Comparison of ENCODE assay signal across 21 cellular contexts in the genomic region with DNA sequence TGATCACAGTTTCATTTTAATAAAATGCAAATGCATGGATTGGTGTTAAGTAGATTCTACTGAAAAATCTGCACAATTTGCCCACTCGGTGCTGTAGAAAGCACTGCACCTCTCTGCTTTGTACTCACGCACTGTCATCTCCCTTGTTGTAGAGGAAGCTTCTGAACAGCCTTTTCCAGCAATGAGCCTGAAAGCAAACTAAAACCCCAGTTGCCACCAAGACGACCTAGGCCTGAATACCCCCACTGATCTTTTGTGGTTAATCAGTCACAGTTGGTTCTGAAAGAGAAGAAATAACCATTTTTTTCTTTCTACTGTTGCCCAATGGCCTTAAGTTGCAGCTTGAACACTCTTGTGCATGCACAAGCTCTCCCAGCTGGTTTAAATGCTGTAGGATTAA.
DNase-seq lines count a peak whose midpoint lies in the region; ATAC-seq, FAIRE-seq and TF ChIP-seq lines count a peak whose summit lies in the region.
"Had no signal": no experiment of that assay in that cellular context is flagged by ENCODE, and none has a peak within 500 bp of the region (broad histone marks: within the 10 kb centered on the region; RNA-seq: fewer than 3 reads in every experiment).

No MANE protein-coding gene starts in this region.

- H4K20me1 ChIP-seq in DND-41 (ENCODE audit: insufficient read depth, low read length), result peaks cover 62% of the 10 kb centered on the region
- H4K20me1 ChIP-seq in Karpas-422 (ENCODE audit: insufficient read depth, low read depth, low read length), result no peaks in the 10 kb centered on the region
- H4K20me1 ChIP-seq in astrocyte (ENCODE audit: insufficient read depth, low read length), result no peaks in the 10 kb centered on the region
- no peaks in the 10 kb centered on the region for H4K20me1 ChIP-seq in neural progenitor cell (ENCODE audit: low read depth)

- ATAC-seq in DND-41 (ENCODE audit: insufficient read depth, low read depth), result peak; percentile 89
- ATAC-seq: A549; CD8-positive, alpha-beta T cell; GM23338; HCT116 had no signal

- H3K4me3 ChIP-seq in DND-41 (ENCODE audit: low read depth in 1 of 2, low read length in 2 of 2) (no peak overlapping the region), Karpas-422 (ENCODE audit: low read length) (no peak overlapping the region), astrocyte (ENCODE audit: insufficient read depth, low read depth, low read length) (no peak overlapping the region), neural progenitor cell (no peak overlapping the region), SJCRH30 (no peak overlapping the region), WERI-Rb-1 (ENCODE audit: low read depth, low read length) (no peak overlapping the region), foreskin fibroblast (ENCODE audit: low read depth in 1 of 2, low read length in 2 of 2) (no peak overlapping the region)
- H3K4me3 ChIP-seq: A549, GM23338 had no signal

- peaks cover 5% of the 10 kb centered on the region for H3K4me1 Mint-ChIP-seq in astrocyte (ENCODE audit: low read depth, unreplicated experiment)
- peaks cover 49% of the 10 kb centered on the region for H3K4me1 Mint-ChIP-seq in neural progenitor cell
- H3K4me1 Mint-ChIP-seq: CD4-positive, CD25-positive, alpha-beta regulatory T cell had no signal

- H3K9ac ChIP-seq in DND-41 (ENCODE audit: low read depth, low read length) (no peak overlapping the region), Karpas-422 (ENCODE audit: low read length) (no peak overlapping the region), astrocyte (ENCODE audit: low read length) (no peak overlapping the region), neural progenitor cell (no peak overlapping the region)

- H3F3A ChIP-seq in neural progenitor cell (ENCODE audit: low read depth), result peaks cover 3% of the 10 kb centered on the region

- H3K4me2 ChIP-seq in DND-41 (ENCODE audit: insufficient read depth, low read length), result no peak overlapping the region
- H3K4me2 ChIP-seq in Karpas-422 (ENCODE audit: low read depth, low read length, poor library complexity, severe bottlenecking), result peak overlapping the region; percentile 12
- H3K4me2 ChIP-seq in astrocyte (ENCODE audit: low read length), result no peak overlapping the region
- H3K4me2 ChIP-seq in neural progenitor cell, result no peak overlapping the region
- H3K4me2 ChIP-seq: A549, GM23338 had no signal

- no peaks in the 10 kb centered on the region for H3K9me2 ChIP-seq in Karpas-422 (replicated peaks; ENCODE audit: insufficient read depth, low read length)

- H3K79me2 ChIP-seq in DND-41 (ENCODE audit: insufficient read depth, low read length), result peaks cover 94% of the 10 kb centered on the region
- peaks cover 94% of the 10 kb centered on the region for H3K79me2 ChIP-seq in Karpas-422 (ENCODE audit: low read length)
- no peaks in the 10 kb centered on the region for H3K79me2 ChIP-seq in astrocyte (ENCODE audit: insufficient read depth, low read length)
- no peaks in the 10 kb centered on the region for H3K79me2 ChIP-seq in neural progenitor cell (ENCODE audit: low read depth)

- peak; percentile 50 for DNase-seq in DND-41
- DNase-seq in Karpas-422, result no peak
- DNase-seq in astrocyte (ENCODE audit: low read depth), result no peak
- DNase-seq in neural progenitor cell (ENCODE audit: low spot score), result peak; percentile 10
- no peak for DNase-seq in SJCRH30
- no peak for DNase-seq in WERI-Rb-1
- DNase-seq in foreskin fibroblast, result no peak
- DNase-seq: 8988T; Caco-2; CD4-positive, CD25-positive, alpha-beta regulatory T cell; CD8-positive, alpha-beta T cell; DMS 273 treated with DMSO at 0.1 percent for 48 hours; DMS79; GF-D8; H9 had no signal

- H3K27ac Mint-ChIP-seq in astrocyte (ENCODE audit: unreplicated experiment), result no peak overlapping the region
- peak overlapping the region; percentile 85 for H3K27ac Mint-ChIP-seq in neural progenitor cell
- H3K27ac Mint-ChIP-seq: CD4-positive, CD25-positive, alpha-beta regulatory T cell; CD8-positive, alpha-beta T cell; GM23338 had no signal

- H3K9me3 ChIP-seq in DND-41 (ENCODE audit: insufficient read depth, low read length, severe bottlenecking) (no peaks in the 10 kb centered on the region), Karpas-422 (ENCODE audit: low read length) (no peaks in the 10 kb centered on the region), astrocyte (ENCODE audit: insufficient read depth, low read depth, low read length) (no peaks in the 10 kb centered on the region), neural progenitor cell (ENCODE audit: low read depth) (no peaks in the 10 kb centered on the region), SJCRH30 (replicated peaks) (no peaks in the 10 kb centered on the region), WERI-Rb-1 (ENCODE audit: severe bottlenecking) (no peaks in the 10 kb centered on the region)
- H3K9me3 ChIP-seq: A549, Caco-2 had no signal

- H3K4me3 Mint-ChIP-seq in astrocyte (ENCODE audit: unreplicated experiment) (no peak overlapping the region), neural progenitor cell (peak overlapping the region; percentile 33)
- H3K4me3 Mint-ChIP-seq: CD4-positive, CD25-positive, alpha-beta regulatory T cell; CD8-positive, alpha-beta T cell; GM23338; H9 had no signal

- TF ChIP-seq CTCF in DND-41 (IDR thresholded peaks at IDR 0.05; ENCODE audit: borderline replicate concordance, extremely low read depth, low read length, poor library complexity, severe bottlenecking) (no peak), astrocyte (IDR thresholded peaks at IDR 0.05; ENCODE audit: insufficient read depth, low read depth, low read length) (no peak), neural progenitor cell (IDR thresholded peaks at IDR 0.05) (no peak), WERI-Rb-1 (IDR thresholded peaks at IDR 0.05; ENCODE audit: low read depth, low read length) (no peak), foreskin fibroblast (IDR thresholded peaks at IDR 0.05; ENCODE audit: low read depth, low read length) (no peak)

- peak; percentile 29 for FAIRE-seq in astrocyte (lab: Jason Lieb, UNC)
- FAIRE-seq: A549, GM12891, GM19239 had no signal

- H3K4me1 ChIP-seq in DND-41 (ENCODE audit: insufficient read depth, low read length) (peaks cover 9% of the 10 kb centered on the region; the same call in 1 of the 2 replicates), Karpas-422 (ENCODE audit: low read length) (peaks cover 77% of the 10 kb centered on the region), astrocyte (ENCODE audit: insufficient read depth, low read length) (no peaks in the 10 kb centered on the region), neural progenitor cell (peaks cover 7% of the 10 kb centered on the region), SJCRH30 (no peaks in the 10 kb centered on the region)
- H3K4me1 ChIP-seq: A549, Caco-2 had no signal

- no peaks in the 10 kb centered on the region for H3K36me3 Mint-ChIP-seq in astrocyte (ENCODE audit: low read depth, unreplicated experiment)
- peaks cover 15% of the 10 kb centered on the region for H3K36me3 Mint-ChIP-seq in neural progenitor cell
- H3K36me3 Mint-ChIP-seq: CD4-positive, CD25-positive, alpha-beta regulatory T cell; CD8-positive, alpha-beta T cell had no signal

- H3K27me3 Mint-ChIP-seq in astrocyte (ENCODE audit: low read depth, unreplicated experiment) (no peaks in the 10 kb centered on the region), neural progenitor cell (ENCODE audit: insufficient read depth, low read depth) (peaks cover 5% of the 10 kb centered on the region)
- H3K27me3 Mint-ChIP-seq: CD4-positive, CD25-positive, alpha-beta regulatory T cell had no signal

- H3K36me3 ChIP-seq in DND-41 (ENCODE audit: insufficient read depth, low read length), result peaks cover 72% of the 10 kb centered on the region
- peaks cover 45% of the 10 kb centered on the region; the same call in 1 of the 2 replicates for H3K36me3 ChIP-seq in Karpas-422 (ENCODE audit: insufficient read depth, low read length)
- no peaks in the 10 kb centered on the region for H3K36me3 ChIP-seq in astrocyte (ENCODE audit: insufficient read depth, low read length)
- no peaks in the 10 kb centered on the region for H3K36me3 ChIP-seq in neural progenitor cell
- H3K36me3 ChIP-seq in SJCRH30, result no peaks in the 10 kb centered on the region
- H3K36me3 ChIP-seq in WERI-Rb-1, result no peaks in the 10 kb centered on the region

- no peak overlapping the region for H3K27ac ChIP-seq in DND-41 (ENCODE audit: low read length)
- peak overlapping the region; percentile 37; the same call in 1 of the 2 replicates for H3K27ac ChIP-seq in Karpas-422 (ENCODE audit: low read length)
- no peak overlapping the region for H3K27ac ChIP-seq in astrocyte (ENCODE audit: low read depth, low read length)
- H3K27ac ChIP-seq in neural progenitor cell, result no peak overlapping the region
- no peak overlapping the region for H3K27ac ChIP-seq in SJCRH30
- no peak overlapping the region for H3K27ac ChIP-seq in WERI-Rb-1
- H3K27ac ChIP-seq: A549, C4-2B had no signal

- H3K27me3 ChIP-seq in DND-41 (ENCODE audit: insufficient read depth, low read length, poor library complexity) (no peaks in the 10 kb centered on the region), Karpas-422 (ENCODE audit: low read length) (no peaks in the 10 kb centered on the region), astrocyte (ENCODE audit: insufficient read depth, low read length) (no peaks in the 10 kb centered on the region), neural progenitor cell (no peaks in the 10 kb centered on the region), SJCRH30 (no peaks in the 10 kb centered on the region), WERI-Rb-1 (ENCODE audit: insufficient read depth, low read depth, severe bottlenecking) (peaks cover 33% of the 10 kb centered on the region)

- H3K9me3 Mint-ChIP-seq in astrocyte (ENCODE audit: unreplicated experiment) (no peaks in the 10 kb centered on the region), neural progenitor cell (peaks cover 6% of the 10 kb centered on the region)
- H3K9me3 Mint-ChIP-seq: CD8-positive, alpha-beta T cell; GM23338; H9 had no signal

- H2AFZ ChIP-seq in DND-41 (ENCODE audit: low read depth, low read length) (no peak overlapping the region), Karpas-422 (ENCODE audit: low read length) (no peak overlapping the region), astrocyte (ENCODE audit: low read depth, low read length) (no peak overlapping the region), neural progenitor cell (replicated peaks) (no peak overlapping the region)
- H2AFZ ChIP-seq: GM23338 had no signal

Comparison
In these comparisons a context has a peak if more than half of its experiments do, and no peak if none do; other contexts are left out.
1. DNase-seq: peak in DND-41 (single experiment) and neural progenitor cell (single experiment); none in Karpas-422 (single experiment), astrocyte (single experiment), SJCRH30 (0 of 2), WERI-Rb-1 (single experiment) and foreskin fibroblast (0 of 2).